Comparison of ENCODE assay signal across 38 cellular contexts in the genomic region with DNA sequence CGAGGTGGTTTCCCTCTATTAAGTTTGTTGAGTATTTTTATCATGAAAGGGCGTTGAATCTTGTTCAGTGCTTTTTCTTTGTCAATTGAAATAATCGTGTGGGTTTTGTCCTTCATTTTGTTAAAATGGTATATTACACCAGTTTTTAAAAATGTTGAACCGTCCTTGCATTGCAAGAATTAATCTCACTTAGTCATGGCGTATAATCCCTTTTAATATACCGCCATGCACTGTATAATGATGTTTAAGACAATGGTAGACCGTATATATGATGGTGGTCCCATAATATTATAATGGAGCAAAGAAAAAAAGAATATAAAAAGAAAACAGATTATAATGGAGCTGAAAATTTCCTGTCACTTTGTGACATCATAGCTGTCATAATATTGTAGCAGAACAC.
"Had no signal": no experiment of that assay in that cellular context is flagged by ENCODE, and none has a peak within 500 bp of the region (broad histone marks: within the 10 kb centered on the region; RNA-seq: fewer than 3 reads in every experiment).

No MANE protein-coding gene starts in this region.

- H3K27ac Mint-ChIP-seq: activated CD4-positive, alpha-beta memory T cell treated with anti-CD3 and anti-CD28 coated beads, Interleukin-2, amount 10 ng/mL, durations not matched to agents 7 days and 5 days; activated CD4-positive, alpha-beta T cell treated with anti-CD3 and anti-CD28 coated beads for 36 hours; activated CD4-positive, alpha-beta T cell treated with anti-CD3 and anti-CD28 coated beads, Interleukin-2, amount 10 ng/mL, durations not matched to agents 7 days and 5 days; activated CD8-positive, alpha-beta memory T cell treated with anti-CD3 and anti-CD28 coated beads, Interleukin-2, amount 10 ng/mL, durations not matched to agents 7 days and 5 days; activated CD8-positive, alpha-beta T cell treated with anti-CD3 and anti-CD28 coated beads, Interleukin-2, amount 10 ng/mL, durations not matched to agents 7 days and 5 days; activated naive CD4-positive, alpha-beta T cell treated with anti-CD3 and anti-CD28 coated beads, Interleukin-2, amount 10 ng/mL, durations not matched to agents 7 days and 5 days; activated naive CD4-positive, alpha-beta T cell treated with anti-CD3 and anti-CD28 coated beads, Interleukin-2, amount 50 U/mL, for 24 hours; activated naive CD8-positive, alpha-beta T cell; activated naive CD8-positive, alpha-beta T cell treated with anti-CD3 and anti-CD28 coated beads, Interleukin-2, amount 10 ng/mL, durations not matched to agents 7 days and 5 days; activated naive CD8-positive, alpha-beta T cell treated with anti-CD3 and anti-CD28 coated beads, Interleukin-2, amount 50 U/mL, for 24 hours; activated T-cell treated with anti-CD3 and anti-CD28 coated beads, Interleukin-2, amount 50 U/mL, for 24 hours; activated T-helper 2 cell treated with anti-CD3 and anti-CD28 coated beads, Interferon-gamma antibody, Interleukin-2, Interleukin-4, amounts not matched to agents 10 μg/mL and 5 μg/mL and 100 μg/mL, durations not matched to agents 14 hours and 24 hours and 36 hours; T-helper 1 cell treated with Interleukin-12 subunit alpha and Interleukin-12 subunit beta and Interleukin-4 antibody, amounts not matched to agents 30 μg/mL and 1 μg/mL, for 36 hours; T-helper 2 cell treated with Interferon-gamma antibody and Interleukin-4, amounts not matched to agents 5 μg/mL and 100 μg/mL, for 36 hours; WTC11 had no signal

- H3K4me1 ChIP-seq: adrenal gland, body of pancreas, breast epithelium had no signal

- H3K27me3 ChIP-seq: adrenal gland, body of pancreas, brain microvascular endothelial cell, breast epithelium had no signal

- H3K4me3 ChIP-seq: adrenal gland, body of pancreas, breast epithelium had no signal

- H3K4me3 Mint-ChIP-seq: activated CD4-positive, alpha-beta memory T cell treated with anti-CD3 and anti-CD28 coated beads, Interleukin-2, amount 10 ng/mL, durations not matched to agents 7 days and 5 days; activated CD4-positive, alpha-beta T cell treated with anti-CD3 and anti-CD28 coated beads for 36 hours; activated CD4-positive, alpha-beta T cell treated with anti-CD3 and anti-CD28 coated beads, Interleukin-2, amount 10 ng/mL, durations not matched to agents 7 days and 5 days; activated CD8-positive, alpha-beta memory T cell treated with anti-CD3 and anti-CD28 coated beads, Interleukin-2, amount 10 ng/mL, durations not matched to agents 7 days and 5 days; activated CD8-positive, alpha-beta T cell treated with anti-CD3 and anti-CD28 coated beads, Interleukin-2, amount 10 ng/mL, durations not matched to agents 7 days and 5 days; activated naive CD4-positive, alpha-beta T cell treated with anti-CD3 and anti-CD28 coated beads, Interleukin-2, amount 10 ng/mL, durations not matched to agents 7 days and 5 days; activated naive CD4-positive, alpha-beta T cell treated with anti-CD3 and anti-CD28 coated beads, Interleukin-2, amount 50 U/mL, for 24 hours; activated naive CD8-positive, alpha-beta T cell; activated naive CD8-positive, alpha-beta T cell treated with anti-CD3 and anti-CD28 coated beads, Interleukin-2, amount 10 ng/mL, durations not matched to agents 7 days and 5 days; activated naive CD8-positive, alpha-beta T cell treated with anti-CD3 and anti-CD28 coated beads, Interleukin-2, amount 50 U/mL, for 24 hours; activated T-cell treated with anti-CD3 and anti-CD28 coated beads, Interleukin-2, amount 50 U/mL, for 24 hours; T-helper 1 cell treated with Interleukin-12 subunit alpha and Interleukin-12 subunit beta and Interleukin-4 antibody, amounts not matched to agents 30 μg/mL and 1 μg/mL, for 36 hours; T-helper 2 cell treated with Interferon-gamma antibody and Interleukin-4, amounts not matched to agents 5 μg/mL and 100 μg/mL, for 36 hours; WTC11 had no signal

- FAIRE-seq: astrocyte had no signal

- ATAC-seq: activated CD4-positive, alpha-beta T cell treated with anti-CD3 and anti-CD28 coated beads for 36 hours; activated CD4-positive, CD25-positive, alpha-beta regulatory T cell treated with anti-CD3 and anti-CD28 coated beads, Interleukin-2, amount 50 U/mL, for 24 hours; activated CD8-positive, alpha-beta memory T cell treated with anti-CD3 and anti-CD28 coated beads, Interleukin-2, amount 10 ng/mL, durations not matched to agents 7 days and 5 days; activated CD8-positive, alpha-beta T cell treated with anti-CD3 and anti-CD28 coated beads, Interleukin-2, amount 10 ng/mL, durations not matched to agents 7 days and 5 days; activated naive CD8-positive, alpha-beta T cell treated with anti-CD3 and anti-CD28 coated beads, Interleukin-2, amount 50 U/mL, for 24 hours; body of pancreas; WTC11 had no signal

- H3K27ac ChIP-seq: adrenal gland, body of pancreas, brain microvascular endothelial cell, breast epithelium, WERI-Rb-1 had no signal

- DNase-seq: activated CD4-positive, alpha-beta memory T cell treated with anti-CD3 and anti-CD28 coated beads, Interleukin-2, amount 10 ng/mL, durations not matched to agents 7 days and 5 days; activated CD4-positive, alpha-beta T cell treated with anti-CD3 and anti-CD28 coated beads for 1 hour; activated CD4-positive, alpha-beta T cell treated with anti-CD3 and anti-CD28 coated beads for 36 hours; activated CD4-positive, alpha-beta T cell treated with anti-CD3 and anti-CD28 coated beads for 48 hours; activated CD4-positive, alpha-beta T cell treated with anti-CD3 and anti-CD28 coated beads, Interleukin-2, amount 10 ng/mL, durations not matched to agents 7 days and 5 days; activated CD4-positive, alpha-beta T cell treated with anti-CD3 and anti-CD28 coated beads, Interleukin-2, amount 50 U/mL, for 48 hours; activated CD4-positive, CD25-positive, alpha-beta regulatory T cell; activated CD8-positive, alpha-beta memory T cell treated with anti-CD3 and anti-CD28 coated beads for 24 hours; activated CD8-positive, alpha-beta memory T cell treated with anti-CD3 and anti-CD28 coated beads, Interleukin-2, amount 10 ng/mL, durations not matched to agents 7 days and 5 days; activated CD8-positive, alpha-beta memory T cell treated with anti-CD3 and anti-CD28 coated beads, Interleukin-2, amount 50 U/mL, for 48 hours; activated CD8-positive, alpha-beta T cell treated with anti-CD3 and anti-CD28 coated beads, Interleukin-2, amount 10 ng/mL, durations not matched to agents 7 days and 5 days; activated effector memory CD4-positive, alpha-beta T cell treated with Interleukin-2 at 50 U/mL for 16 hours; activated gamma-delta T cell; activated naive CD4-positive, alpha-beta T cell treated with anti-CD3 and anti-CD28 coated beads, Interleukin-2, amount 10 ng/mL, durations not matched to agents 7 days and 5 days; activated naive CD4-positive, alpha-beta T cell treated with Interleukin-2 at 50 U/mL for 16 hours; activated naive CD8-positive, alpha-beta T cell treated with anti-CD3 and anti-CD28 coated beads, Interleukin-2, amount 10 ng/mL, durations not matched to agents 7 days and 5 days; activated naive CD8-positive, alpha-beta T cell treated with anti-CD3 and anti-CD28 coated beads, Interleukin-2, amount 50 U/mL, for 24 hours; activated T-cell treated with anti-CD3 and anti-CD28 coated beads, Interleukin-2, amount 50 U/mL, for 24 hours; activated T-cell treated with anti-CD3 and anti-CD28 coated beads, Interleukin-2, amount 50 U/mL, for 48 hours; adrenal gland; amniotic stem cell; aorta; body of pancreas; brain microvascular endothelial cell; central memory CD4-positive, alpha-beta T cell; T-helper 1 cell; T-helper 2 cell; T-helper 9 cell; WERI-Rb-1 had no signal

- H3K27me3 Mint-ChIP-seq: activated CD4-positive, alpha-beta memory T cell treated with anti-CD3 and anti-CD28 coated beads, Interleukin-2, amount 10 ng/mL, durations not matched to agents 7 days and 5 days; activated CD4-positive, alpha-beta T cell treated with anti-CD3 and anti-CD28 coated beads for 36 hours; activated CD4-positive, alpha-beta T cell treated with anti-CD3 and anti-CD28 coated beads, Interleukin-2, amount 10 ng/mL, durations not matched to agents 7 days and 5 days; activated CD8-positive, alpha-beta memory T cell treated with anti-CD3 and anti-CD28 coated beads, Interleukin-2, amount 10 ng/mL, durations not matched to agents 7 days and 5 days; activated naive CD4-positive, alpha-beta T cell treated with anti-CD3 and anti-CD28 coated beads, Interleukin-2, amount 10 ng/mL, durations not matched to agents 7 days and 5 days; activated naive CD4-positive, alpha-beta T cell treated with anti-CD3 and anti-CD28 coated beads, Interleukin-2, amount 50 U/mL, for 24 hours; activated naive CD8-positive, alpha-beta T cell; activated naive CD8-positive, alpha-beta T cell treated with anti-CD3 and anti-CD28 coated beads, Interleukin-2, amount 10 ng/mL, durations not matched to agents 7 days and 5 days; activated naive CD8-positive, alpha-beta T cell treated with anti-CD3 and anti-CD28 coated beads, Interleukin-2, amount 50 U/mL, for 24 hours; activated T-cell treated with anti-CD3 and anti-CD28 coated beads, Interleukin-2, amount 50 U/mL, for 24 hours had no signal

- H3K36me3 ChIP-seq: brain microvascular endothelial cell, breast epithelium had no signal

- H3K9me3 ChIP-seq: body of pancreas had no signal
